In genomic region chr15:96345560-96346389, GRCh38 we compare ENCODE assay signal across 8 cellular contexts. TPM values are rescaled to one million over a fixed set of nuclear protein-coding genes. Genes with fewer than 3 reads are reported as not detected.
DNase-seq lines count a peak whose midpoint lies in the region; ATAC-seq and TF ChIP-seq lines count a peak whose summit lies in the region.

No MANE protein-coding gene starts in this region.

- H3K36me3 ChIP-seq in BE2C: peaks cover 4% of the 10 kb centered on the region
- no peaks in the 10 kb centered on the region for H3K36me3 ChIP-seq in gastroesophageal sphincter

- H3K36me3 Mint-ChIP-seq in T-helper 17 cell (ENCODE audit: low read depth): peaks cover 2% of the 10 kb centered on the region

- peak; percentile 44 to 60 for TF ChIP-seq POLR2A in gastroesophageal sphincter (IDR thresholded peaks at IDR 0.05)

- TF ChIP-seq EP300 in gastroesophageal sphincter (IDR thresholded peaks at IDR 0.05): peak; percentile 20

- ATAC-seq in GM19372 (IDR thresholded peaks at IDR 0.05; ENCODE audit: low read depth, unreplicated experiment) (peak; percentile 78), T-helper 17 cell (no peak), gastroesophageal sphincter (peak; percentile 75), omental fat pad (ENCODE audit: low FRiP score) (peak; percentile 72), GM21447 (IDR thresholded peaks at IDR 0.05; ENCODE audit: unreplicated experiment) (no peak)

- peak; percentile 75 for TF ChIP-seq CTCF in BE2C (IDR thresholded peaks at IDR 0.05; ENCODE audit: low read depth, low read length)
- TF ChIP-seq CTCF in LNCAP (IDR thresholded peaks at IDR 0.05): peak; percentile 46
- peak in 3 of 4 experiments; percentile 66 to 69 (median 68) for TF ChIP-seq CTCF in gastroesophageal sphincter (IDR thresholded peaks at IDR 0.05)
- TF ChIP-seq CTCF in omental fat pad (IDR thresholded peaks at IDR 0.05): peak in 1 of 3 donors; percentile 32

- H3K4me1 Mint-ChIP-seq in T-helper 17 cell: no peaks in the 10 kb centered on the region

- H3K27ac Mint-ChIP-seq in T-helper 17 cell: no peak overlapping the region

- DNase-seq in BE2C (peak; percentile 77), T-helper 17 cell (no peak), omental fat pad (ENCODE audit: low spot score) (peak; percentile 34), NCI-H345 treated with DMSO at 0.1 percent for 48 hours (lab: John Stamatoyannopoulos, UW; ENCODE audit: unreplicated experiment) (no peak)

- 1 to 6% methylated on average over 9 to 11 of the region's 47 CpGs for WGBS in gastroesophageal sphincter (ENCODE audit: low coverage in 1 of 2), 2 donors

- H3K4me3 ChIP-seq in BE2C (ENCODE audit: low read depth, low read length): peak overlapping the region; percentile 70
- peak overlapping the region; percentile 44 to 87 for H3K4me3 ChIP-seq in gastroesophageal sphincter

- H3K4me3 Mint-ChIP-seq in T-helper 17 cell: peak overlapping the region; percentile 3

- H3K4me1 ChIP-seq in BE2C (peaks cover 9% of the 10 kb centered on the region), gastroesophageal sphincter (peaks cover 0 to 89% (median 8%) of the 10 kb centered on the region in 3 donors)

- peak overlapping the region; percentile 75 to 98 (median 94) for H3K27ac ChIP-seq in gastroesophageal sphincter

- H3K27me3 Mint-ChIP-seq in T-helper 17 cell: peaks cover 92% of the 10 kb centered on the region

- H3K27me3 ChIP-seq in BE2C (no peaks in the 10 kb centered on the region), gastroesophageal sphincter (no peaks in the 10 kb centered on the region)

- H3K9me3 ChIP-seq in BE2C (no peaks in the 10 kb centered on the region), T-helper 17 cell (ENCODE audit: control insufficient read depth, low read length, poor library complexity, severe bottlenecking) (peaks cover 3% of the 10 kb centered on the region), gastroesophageal sphincter (no peaks in the 10 kb centered on the region)

RNA-seq across cellular contexts. Expression of gene NR2F2, which starts 15.3 kb away (rescaled TPM):
- 82.4 TPM for polyA plus RNA-seq in BE2C (2012; ENCODE audit: insufficient read depth, insufficient read length, low read depth)
- total RNA-seq in T-helper 17 cell (not detected), gastroesophageal sphincter (100 to 1,000 TPM in 1 of 4 donors, 10 to 100 TPM in 3; 82.7 to 126 (median 91.8) TPM), omental fat pad (10 to 100 TPM in 3 of 4 donors, 1 to 10 TPM in 1; 8.9 to 41.8 (median 20.1) TPM)

Comparison
In these comparisons a context has a peak if more than half of its experiments do, and no peak if none do; other contexts are left out.
1. DNase-seq: peak in BE2C (single experiment) and omental fat pad (single experiment); none in T-helper 17 cell (0 of 3) and NCI-H345 treated with DMSO at 0.1 percent for 48 hours (single experiment).
2. ATAC-seq: peak in GM19372 (single experiment), gastroesophageal sphincter (single experiment) and omental fat pad (single experiment); none in T-helper 17 cell (single experiment) and GM21447 (single experiment).
3. RNA of gene NR2F2, which starts 15.3 kb away (total RNA-seq): 82.7 to 126 TPM in gastroesophageal sphincter and 8.9 to 41.8 TPM in omental fat pad; not detected in T-helper 17 cell; every median in the first group is over 4 times any median in the second.